ENCODE assay signal across 31 cellular contexts in the genomic region with DNA sequence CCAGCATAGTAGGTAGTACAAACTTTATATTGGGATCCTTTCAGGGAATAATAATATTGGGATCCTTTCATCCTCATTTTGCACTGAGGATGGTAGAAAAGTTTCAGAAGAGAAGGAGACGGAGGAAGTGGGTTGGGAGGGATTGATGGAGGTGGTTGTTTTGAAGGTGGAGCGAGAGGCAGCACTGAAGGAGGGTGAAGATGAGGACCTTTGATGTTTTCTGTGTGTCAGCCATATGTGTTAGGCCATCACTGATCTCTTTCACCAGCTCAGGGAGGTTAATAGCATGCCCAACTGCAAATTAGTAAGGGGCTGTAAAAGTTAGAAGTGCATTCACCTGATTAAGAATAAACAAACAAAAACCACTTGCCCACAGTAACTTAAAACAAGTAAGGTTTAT.
"Had no signal": no experiment of that assay in that cellular context is flagged by ENCODE, and none has a peak within 500 bp of the region (broad histone marks: within the 10 kb centered on the region; RNA-seq: fewer than 3 reads in every experiment).

No MANE protein-coding gene starts in this region.

- ATAC-seq: activated naive CD4-positive, alpha-beta T cell treated with anti-CD3 and anti-CD28 coated beads, Interleukin-2, amount 50 U/mL, for 72 hours; activated naive CD8-positive, alpha-beta T cell treated with anti-CD3 and anti-CD28 coated beads, Interleukin-2, amount 50 U/mL, for 24 hours; activated T-cell treated with anti-CD3 and anti-CD28 coated beads, Interleukin-2, amount 50 U/mL, for 4 hours; activated T-cell treated with anti-CD3 and anti-CD28 coated beads, Interleukin-2, amount 50 U/mL, for 72 hours; activated T-helper 17 cell treated with anti-CD3 and anti-CD28 coated beads, Interleukin-2, amount 50 U/mL, for 72 hours; body of pancreas had no signal

- H3K36me3 ChIP-seq: adrenal gland, ascending aorta, brain microvascular endothelial cell, breast epithelium, cardiac muscle cell had no signal

- H3K27me3 ChIP-seq: ascending aorta, body of pancreas, brain microvascular endothelial cell, cardiac muscle cell had no signal

- H3K4me1 ChIP-seq: adrenal gland, ascending aorta, body of pancreas, breast epithelium had no signal

- H3K27ac ChIP-seq: adrenal gland, ascending aorta, body of pancreas, brain microvascular endothelial cell, breast epithelium, cardiac muscle cell had no signal

- H3K4me3 ChIP-seq: adrenal gland, ascending aorta, body of pancreas, breast epithelium, cardiac muscle cell had no signal

- DNase-seq: activated effector memory CD4-positive, alpha-beta T cell treated with anti-CD3 and anti-CD28 coated beads, Interleukin-2, amount 50 U/mL, for 16 hours; activated effector memory CD4-positive, alpha-beta T cell treated with Interleukin-2 at 50 U/mL for 16 hours; activated gamma-delta T cell; activated gamma-delta T cell treated with Interleukin-2 at 50 U/mL for 16 hours; activated naive CD4-positive, alpha-beta T cell; activated naive CD4-positive, alpha-beta T cell treated with anti-CD3 and anti-CD28 coated beads for 36 hours; activated naive CD4-positive, alpha-beta T cell treated with anti-CD3 and anti-CD28 coated beads, Interleukin-2, amount 10 ng/mL, durations not matched to agents 7 days and 5 days; activated naive CD4-positive, alpha-beta T cell treated with anti-CD3 and anti-CD28 coated beads, Interleukin-2, amount 50 U/mL, for 16 hours; activated naive CD4-positive, alpha-beta T cell treated with Interleukin-2 at 50 U/mL for 16 hours; activated naive CD8-positive, alpha-beta T cell treated with anti-CD3 and anti-CD28 coated beads for 36 hours; activated naive CD8-positive, alpha-beta T cell treated with anti-CD3 and anti-CD28 coated beads, Interleukin-2, amount 10 ng/mL, durations not matched to agents 7 days and 5 days; activated naive CD8-positive, alpha-beta T cell treated with anti-CD3 and anti-CD28 coated beads, Interleukin-2, amount 50 U/mL, for 24 hours; activated T-cell treated with anti-CD3 and anti-CD28 coated beads, Interleukin-2, amount 50 U/mL, for 24 hours; activated T-cell treated with anti-CD3 and anti-CD28 coated beads, Interleukin-2, amount 50 U/mL, for 4 hours; activated T-cell treated with anti-CD3 and anti-CD28 coated beads, Interleukin-2, amount 50 U/mL, for 48 hours; activated T-cell treated with anti-CD3 and anti-CD28 coated beads, Interleukin-2, amount 50 U/mL, for 72 hours; adrenal gland; amniotic stem cell; amygdala; anterior cingulate cortex; aorta; body of pancreas; brain microvascular endothelial cell; caudate nucleus; central memory CD4-positive, alpha-beta T cell; cerebellar nuclear complex had no signal

- H3K9me3 ChIP-seq: adrenal gland, ascending aorta, body of pancreas, breast epithelium had no signal
